9 cellular contexts compared by ENCODE assay signal in the genomic region with DNA sequence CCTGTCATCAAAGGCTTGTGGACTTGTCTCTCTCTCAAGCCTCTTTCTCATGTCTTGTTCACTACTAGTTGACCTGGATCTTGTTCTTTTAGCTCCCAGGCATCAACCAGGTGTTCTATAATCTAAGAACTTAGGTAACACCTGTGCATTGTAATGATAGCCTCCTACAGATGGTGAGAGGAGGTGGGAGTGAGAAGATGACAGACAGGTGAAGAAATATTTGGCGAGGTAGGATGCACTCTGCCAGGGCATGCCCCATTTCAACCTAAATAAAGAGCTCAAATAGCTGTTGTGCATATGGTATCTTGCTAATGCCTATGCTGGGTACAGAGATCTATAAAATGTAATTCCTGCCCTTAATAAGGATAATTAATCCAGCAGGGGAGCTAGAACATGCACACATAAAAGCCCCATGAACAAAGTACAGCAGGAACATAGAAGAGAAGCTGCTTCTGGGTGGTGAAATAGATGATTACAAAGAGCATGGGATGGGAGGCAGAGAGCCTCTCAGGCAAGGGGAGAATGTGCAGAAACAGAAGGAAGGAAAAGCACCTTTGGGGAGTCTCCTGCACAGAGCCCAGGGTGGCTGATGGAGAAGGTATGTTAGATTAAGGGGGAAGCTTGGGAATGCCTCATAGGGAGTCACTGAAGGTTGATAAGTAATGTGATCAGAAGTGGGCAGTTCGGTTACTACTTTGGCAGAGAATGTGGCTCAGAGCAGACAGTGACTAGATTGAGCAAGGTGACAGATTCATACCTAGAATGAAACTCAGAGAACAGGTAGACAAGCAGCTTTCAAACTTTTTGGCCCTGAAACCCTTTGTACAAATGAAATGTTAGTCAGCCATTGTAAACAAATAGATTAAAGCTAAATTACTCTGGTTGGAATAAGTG. TPM values are rescaled to one million over a fixed set of nuclear protein-coding genes. Genes with fewer than 3 reads are reported as not detected.
A peak's percentile ranks its signal among the peaks of the same experiment; 100 is the strongest.
DNase-seq lines count a peak whose midpoint lies in the region; ATAC-seq and TF ChIP-seq lines count a peak whose summit lies in the region.
"Had no signal": no experiment of that assay in that cellular context is flagged by ENCODE, and none has a peak within 500 bp of the region (broad histone marks: within the 10 kb centered on the region; RNA-seq: fewer than 3 reads in every experiment).

No MANE protein-coding gene starts in this region.

- no peaks in the 10 kb centered on the region for H4K20me1 ChIP-seq in smooth muscle cell (ENCODE audit: low read depth)

- no peaks in the 10 kb centered on the region for H3K27me3 ChIP-seq in smooth muscle cell (ENCODE audit: low read depth)

- peak overlapping the region; percentile 6 for H3K27ac Mint-ChIP-seq in activated T-cell treated with anti-CD3 and anti-CD28 coated beads, Interleukin-2, amount 50 U/mL, for 24 hours

- H3K4me3 ChIP-seq in smooth muscle cell, result no peak overlapping the region

- H3K9me3 ChIP-seq in smooth muscle cell (replicated peaks; ENCODE audit: low read depth), result no peaks in the 10 kb centered on the region

- no peaks in the 10 kb centered on the region for H3K36me3 ChIP-seq in smooth muscle cell (ENCODE audit: low read depth)

- no peak for TF ChIP-seq CTCF in smooth muscle cell (IDR thresholded peaks at IDR 0.05; ENCODE audit: borderline replicate concordance, insufficient read depth, poor library complexity, severe bottlenecking)

- peaks cover 7% of the 10 kb centered on the region for H3F3A ChIP-seq in smooth muscle cell (ENCODE audit: low read depth)

- DNase-seq in activated T-cell treated with anti-CD3 and anti-CD28 coated beads, Interleukin-2, amount 50 U/mL, for 24 hours, result no peak
- no peak for DNase-seq in activated T-cell treated with anti-CD3 and anti-CD28 coated beads, Interleukin-2, amount 50 U/mL, for 1 hour
- DNase-seq in amniotic epithelial cell (ENCODE audit: low read depth) (peak; percentile 35), smooth muscle cell (lab: John Stamatoyannopoulos, UW; ENCODE audit: unreplicated experiment) (no peak), RPMI8226 (no peak), NCI-H82 treated with DMSO at 0.1 percent for 48 hours (lab: John Stamatoyannopoulos, UW; ENCODE audit: unreplicated experiment) (no peak), DMS53 treated with DMSO at 0.1 percent for 48 hours (lab: John Stamatoyannopoulos, UW; ENCODE audit: unreplicated experiment) (no peak)
- DNase-seq: NCI-H2029 had no signal

- ATAC-seq in HG02759 (IDR thresholded peaks at IDR 0.05; ENCODE audit: unreplicated experiment), result peak; percentile 40

- no peaks in the 10 kb centered on the region for H3K9me3 Mint-ChIP-seq in activated T-cell treated with anti-CD3 and anti-CD28 coated beads, Interleukin-2, amount 50 U/mL, for 24 hours

- peak overlapping the region; percentile 41 for H3K27ac ChIP-seq in smooth muscle cell (ENCODE audit: low read depth)

- H3K4me1 Mint-ChIP-seq in activated T-cell treated with anti-CD3 and anti-CD28 coated beads, Interleukin-2, amount 50 U/mL, for 24 hours (ENCODE audit: low read depth), result peaks cover 38% of the 10 kb centered on the region

- no peak overlapping the region for H2AFZ ChIP-seq in smooth muscle cell (ENCODE audit: low read depth)

- no peaks in the 10 kb centered on the region for H3K79me2 ChIP-seq in smooth muscle cell (ENCODE audit: low read depth)

- 84% methylated on average over 2 of the region's 2 CpGs for WGBS in smooth muscle cell (ENCODE audit: low lambda C conversion rate)

- H3K4me1 ChIP-seq in smooth muscle cell (ENCODE audit: low read depth), result no peaks in the 10 kb centered on the region

- no peak overlapping the region for H3K4me2 ChIP-seq in smooth muscle cell

- no peaks in the 10 kb centered on the region for H3K27me3 Mint-ChIP-seq in activated T-cell treated with anti-CD3 and anti-CD28 coated beads, Interleukin-2, amount 50 U/mL, for 24 hours

- H3K36me3 Mint-ChIP-seq in activated T-cell treated with anti-CD3 and anti-CD28 coated beads, Interleukin-2, amount 50 U/mL, for 24 hours (ENCODE audit: low read depth), result no peaks in the 10 kb centered on the region

- H3K9ac ChIP-seq in smooth muscle cell (ENCODE audit: low read depth), result no peak overlapping the region

- H3K4me3 Mint-ChIP-seq in activated T-cell treated with anti-CD3 and anti-CD28 coated beads, Interleukin-2, amount 50 U/mL, for 24 hours, result no peak overlapping the region

RNA-seq across cellular contexts. Expression of gene PLIN2, which starts 28.1 kb away (rescaled TPM):
- 34.2 and 34.5 TPM in 2 replicates for total RNA-seq in smooth muscle cell
- polyA plus RNA-seq in smooth muscle cell, result 59.4 and 63.9 TPM in 2 replicates

RNA-seq across cellular contexts. Expression of gene HAUS6, which starts 52.6 kb away (rescaled TPM):
- 12.5 and 13.1 TPM in 2 replicates for total RNA-seq in smooth muscle cell
- 3.8 and 4.3 TPM in 2 replicates for polyA plus RNA-seq in smooth muscle cell
